ENCODE assay signal across 2 cellular contexts in genomic region chr10:49556723-49557122, GRCh38.
TF ChIP-seq lines count a peak whose summit lies in the region.

No MANE protein-coding gene starts in this region.

TF ChIP-seq in IMR-90, 13 proteins besides CTCF, POLR2A, EP300 and RAD21 (continued from another document):
- TF ChIP-seq NFE2L2 (IDR thresholded peaks at IDR 0.05; ENCODE audit: low read depth, low read length) (no peak), USF2 (IDR thresholded peaks at IDR 0.05; ENCODE audit: low read depth, low read length) (no peak)
TF ChIP-seq in IMR-90: peak in this region for 0.

TF ChIP-seq in SK-N-SH treated with all-trans-retinoic acid at 6 μM for 48 hours, 23 proteins besides CTCF, POLR2A, EP300 and RAD21 (continued from another document):
- TF ChIP-seq CSDC2 (CRISPR knock-in tag; IDR thresholded peaks at IDR 0.05) = no peak
- TF ChIP-seq SNAI2 (CRISPR knock-in tag; IDR thresholded peaks at IDR 0.05) = no peak
- TF ChIP-seq TOX (CRISPR knock-in tag; IDR thresholded peaks at IDR 0.05; ENCODE audit: borderline replicate concordance) = no peak
- TF ChIP-seq ISL1 (CRISPR knock-in tag; IDR thresholded peaks at IDR 0.05) = no peak
- TF ChIP-seq, protein P1, sequence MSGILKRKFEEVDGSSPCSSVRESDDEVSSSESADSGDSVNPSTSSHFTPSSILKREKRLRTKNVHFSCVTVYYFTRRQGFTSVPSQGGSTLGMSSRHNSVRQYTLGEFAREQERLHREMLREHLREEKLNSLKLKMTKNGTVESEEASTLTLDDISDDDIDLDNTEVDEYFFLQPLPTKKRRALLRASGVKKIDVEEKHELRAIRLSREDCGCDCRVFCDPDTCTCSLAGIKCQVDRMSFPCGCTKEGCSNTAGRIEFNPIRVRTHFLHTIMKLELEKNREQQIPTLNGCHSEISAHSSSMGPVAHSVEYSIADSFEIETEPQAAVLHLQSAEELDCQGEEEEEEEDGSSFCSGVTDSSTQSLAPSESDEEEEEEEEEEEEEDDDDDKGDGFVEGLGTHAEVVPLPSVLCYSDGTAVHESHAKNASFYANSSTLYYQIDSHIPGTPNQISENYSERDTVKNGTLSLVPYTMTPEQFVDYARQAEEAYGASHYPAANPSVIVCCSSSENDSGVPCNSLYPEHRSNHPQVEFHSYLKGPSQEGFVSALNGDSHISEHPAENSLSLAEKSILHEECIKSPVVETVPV (CRISPR knock-in tag; IDR thresholded peaks at IDR 0.05) = no peak
- no peak for TF ChIP-seq ZNF70 (CRISPR knock-in tag; IDR thresholded peaks at IDR 0.05)
- TF ChIP-seq BACH2 (CRISPR knock-in tag; IDR thresholded peaks at IDR 0.05; ENCODE audit: borderline replicate concordance) = no peak
- no peak for TF ChIP-seq PPARA (CRISPR knock-in tag; IDR thresholded peaks at IDR 0.05; ENCODE audit: borderline replicate concordance)
- no peak for TF ChIP-seq CREB5 (CRISPR knock-in tag; IDR thresholded peaks at IDR 0.05; ENCODE audit: low read depth)
- TF ChIP-seq OSR1 (CRISPR knock-in tag; IDR thresholded peaks at IDR 0.05) = no peak
- TF ChIP-seq ZNF8 (CRISPR knock-in tag; IDR thresholded peaks at IDR 0.05) = no peak
- TF ChIP-seq GLIS3 (CRISPR knock-in tag; IDR thresholded peaks at IDR 0.05) = no peak
- TF ChIP-seq RARB (CRISPR knock-in tag; IDR thresholded peaks at IDR 0.05) = no peak
TF ChIP-seq in SK-N-SH treated with all-trans-retinoic acid at 6 μM for 48 hours: peak in this region for 0.
